ENCODE assay signal across 1 cellular context in the genomic region with DNA sequence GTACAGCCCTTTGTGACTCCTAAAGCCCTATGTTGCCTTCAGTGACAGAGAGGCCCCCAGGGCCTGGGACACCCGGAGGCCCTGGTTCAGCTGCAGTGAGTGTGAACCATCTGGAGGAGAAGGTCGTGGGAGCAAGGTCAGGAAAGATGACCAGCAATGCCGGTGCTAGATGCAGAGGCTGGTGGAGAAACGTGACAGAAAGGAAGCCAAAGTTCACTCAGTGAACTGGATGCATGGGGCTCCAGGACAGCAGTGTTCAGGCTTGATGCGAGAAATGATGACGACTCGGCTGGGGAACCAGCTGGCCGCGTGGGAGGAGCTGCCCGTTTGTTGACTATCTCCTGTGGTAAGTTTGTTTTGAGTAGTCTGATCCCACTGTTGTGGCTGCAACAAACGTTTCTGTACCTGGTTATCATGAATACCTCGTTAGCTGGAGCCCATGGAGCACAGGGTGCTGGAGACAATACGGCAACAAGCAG.
A peak's percentile ranks its signal among the peaks of the same experiment; 100 is the strongest.
TF ChIP-seq lines count a peak whose summit lies in the region.

No MANE protein-coding gene starts in this region.

TF ChIP-seq in HepG2, 621 proteins besides CTCF, POLR2A, EP300 and RAD21 (continued from another document and continues in another):
- TF ChIP-seq, protein P1, sequence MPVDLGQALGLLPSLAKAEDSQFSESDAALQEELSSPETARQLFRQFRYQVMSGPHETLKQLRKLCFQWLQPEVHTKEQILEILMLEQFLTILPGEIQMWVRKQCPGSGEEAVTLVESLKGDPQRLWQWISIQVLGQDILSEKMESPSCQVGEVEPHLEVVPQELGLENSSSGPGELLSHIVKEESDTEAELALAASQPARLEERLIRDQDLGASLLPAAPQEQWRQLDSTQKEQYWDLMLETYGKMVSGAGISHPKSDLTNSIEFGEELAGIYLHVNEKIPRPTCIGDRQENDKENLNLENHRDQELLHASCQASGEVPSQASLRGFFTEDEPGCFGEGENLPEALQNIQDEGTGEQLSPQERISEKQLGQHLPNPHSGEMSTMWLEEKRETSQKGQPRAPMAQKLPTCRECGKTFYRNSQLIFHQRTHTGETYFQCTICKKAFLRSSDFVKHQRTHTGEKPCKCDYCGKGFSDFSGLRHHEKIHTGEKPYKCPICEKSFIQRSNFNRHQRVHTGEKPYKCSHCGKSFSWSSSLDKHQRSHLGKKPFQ (CRISPR knock-in tag; IDR thresholded peaks at IDR 0.05; ENCODE audit: insufficient replicate concordance): peak; percentile 89
- TF ChIP-seq ZNF543 (CRISPR knock-in tag; IDR thresholded peaks at IDR 0.05) (no peak), ZNF205 (CRISPR knock-in tag; IDR thresholded peaks at IDR 0.05) (no peak), HOXA7 (CRISPR knock-in tag; IDR thresholded peaks at IDR 0.05) (no peak), MED8 (CRISPR knock-in tag; IDR thresholded peaks at IDR 0.05; ENCODE audit: insufficient replicate concordance) (no peak), CBX1 (IDR thresholded peaks at IDR 0.05; ENCODE audit: low read depth) (no peak), AKAP8 (CRISPR knock-in tag; IDR thresholded peaks at IDR 0.05) (no peak), ZFYVE20 (CRISPR knock-in tag; IDR thresholded peaks at IDR 0.05; ENCODE audit: borderline replicate concordance, low read depth) (no peak), ZNF333 (CRISPR knock-in tag; IDR thresholded peaks at IDR 0.05; ENCODE audit: borderline replicate concordance) (no peak), ZSCAN20 (CRISPR knock-in tag; IDR thresholded peaks at IDR 0.05; ENCODE audit: borderline replicate concordance) (no peak), KAT2B (IDR thresholded peaks at IDR 0.05; ENCODE audit: borderline replicate concordance, low read depth, low read length) (no peak), MAFG (CRISPR knock-in tag; IDR thresholded peaks at IDR 0.05) (no peak), ZNF878 (CRISPR knock-in tag; IDR thresholded peaks at IDR 0.05) (no peak), ZNF589 (CRISPR knock-in tag; conservative IDR thresholded peaks at IDR 0.05) (no peak), FOSL2 (CRISPR knock-in tag; IDR thresholded peaks at IDR 0.05) (peak; percentile 58), TCF12 (IDR thresholded peaks at IDR 0.05) (no peak), TCF12 (CRISPR knock-in tag; IDR thresholded peaks at IDR 0.05) (no peak), ZNF569 (CRISPR knock-in tag; IDR thresholded peaks at IDR 0.05; ENCODE audit: borderline replicate concordance) (no peak), ZNF343 (CRISPR knock-in tag; IDR thresholded peaks at IDR 0.05) (no peak), CREB1 (IDR thresholded peaks at IDR 0.05) (peak; percentile 70), CREB1 (CRISPR knock-in tag; IDR thresholded peaks at IDR 0.05) (no peak), MED1 (CRISPR knock-in tag; IDR thresholded peaks at IDR 0.05) (peak; percentile 70), ESRRA (CRISPR knock-in tag; IDR thresholded peaks at IDR 0.05; ENCODE audit: low read depth) (peak; percentile 92), MAFK (conservative IDR thresholded peaks at IDR 0.05 in 1 of 2, IDR thresholded peaks at IDR 0.05 in 1 of 2; ENCODE audit: low read length in 2 of 2) (no peak), SALL2 (CRISPR knock-in tag; IDR thresholded peaks at IDR 0.05) (no peak; the same call in 1 of the 2 replicates), JUND (CRISPR knock-in tag; IDR thresholded peaks at IDR 0.05) (no peak), NFKB2 (CRISPR knock-in tag; IDR thresholded peaks at IDR 0.05; ENCODE audit: borderline replicate concordance) (no peak), CHCHD3 (CRISPR knock-in tag; IDR thresholded peaks at IDR 0.05) (no peak), KLF12 (CRISPR knock-in tag; IDR thresholded peaks at IDR 0.05; ENCODE audit: borderline replicate concordance) (no peak), ZFP90 (CRISPR knock-in tag; IDR thresholded peaks at IDR 0.05; ENCODE audit: borderline replicate concordance) (no peak; the same call in 1 of the 2 replicates), NR2F6 (IDR thresholded peaks at IDR 0.05) (no peak), NR2F6 (CRISPR knock-in tag; IDR thresholded peaks at IDR 0.05) (peak; percentile 83)
- TF ChIP-seq, protein P2, sequence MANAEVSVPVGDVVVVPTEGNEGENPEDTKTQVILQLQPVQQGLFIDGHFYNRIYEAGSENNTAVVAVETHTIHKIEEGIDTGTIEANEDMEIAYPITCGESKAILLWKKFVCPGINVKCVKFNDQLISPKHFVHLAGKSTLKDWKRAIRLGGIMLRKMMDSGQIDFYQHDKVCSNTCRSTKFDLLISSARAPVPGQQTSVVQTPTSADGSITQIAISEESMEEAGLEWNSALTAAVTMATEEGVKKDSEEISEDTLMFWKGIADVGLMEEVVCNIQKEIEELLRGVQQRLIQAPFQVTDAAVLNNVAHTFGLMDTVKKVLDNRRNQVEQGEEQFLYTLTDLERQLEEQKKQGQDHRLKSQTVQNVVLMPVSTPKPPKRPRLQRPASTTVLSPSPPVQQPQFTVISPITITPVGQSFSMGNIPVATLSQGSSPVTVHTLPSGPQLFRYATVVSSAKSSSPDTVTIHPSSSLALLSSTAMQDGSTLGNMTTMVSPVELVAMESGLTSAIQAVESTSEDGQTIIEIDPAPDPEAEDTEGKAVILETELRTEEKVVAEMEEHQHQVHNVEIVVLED (CRISPR knock-in tag; IDR thresholded peaks at IDR 0.05; ENCODE audit: borderline replicate concordance): no peak
- TF ChIP-seq, protein P3, sequence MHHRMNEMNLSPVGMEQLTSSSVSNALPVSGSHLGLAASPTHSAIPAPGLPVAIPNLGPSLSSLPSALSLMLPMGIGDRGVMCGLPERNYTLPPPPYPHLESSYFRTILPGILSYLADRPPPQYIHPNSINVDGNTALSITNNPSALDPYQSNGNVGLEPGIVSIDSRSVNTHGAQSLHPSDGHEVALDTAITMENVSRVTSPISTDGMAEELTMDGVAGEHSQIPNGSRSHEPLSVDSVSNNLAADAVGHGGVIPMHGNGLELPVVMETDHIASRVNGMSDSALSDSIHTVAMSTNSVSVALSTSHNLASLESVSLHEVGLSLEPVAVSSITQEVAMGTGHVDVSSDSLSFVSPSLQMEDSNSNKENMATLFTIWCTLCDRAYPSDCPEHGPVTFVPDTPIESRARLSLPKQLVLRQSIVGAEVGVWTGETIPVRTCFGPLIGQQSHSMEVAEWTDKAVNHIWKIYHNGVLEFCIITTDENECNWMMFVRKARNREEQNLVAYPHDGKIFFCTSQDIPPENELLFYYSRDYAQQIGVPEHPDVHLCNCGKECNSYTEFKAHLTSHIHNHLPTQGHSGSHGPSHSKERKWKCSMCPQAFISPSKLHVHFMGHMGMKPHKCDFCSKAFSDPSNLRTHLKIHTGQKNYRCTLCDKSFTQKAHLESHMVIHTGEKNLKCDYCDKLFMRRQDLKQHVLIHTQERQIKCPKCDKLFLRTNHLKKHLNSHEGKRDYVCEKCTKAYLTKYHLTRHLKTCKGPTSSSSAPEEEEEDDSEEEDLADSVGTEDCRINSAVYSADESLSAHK (CRISPR knock-in tag; IDR thresholded peaks at IDR 0.05; ENCODE audit: borderline replicate concordance): no peak
- TF ChIP-seq, protein P4, sequence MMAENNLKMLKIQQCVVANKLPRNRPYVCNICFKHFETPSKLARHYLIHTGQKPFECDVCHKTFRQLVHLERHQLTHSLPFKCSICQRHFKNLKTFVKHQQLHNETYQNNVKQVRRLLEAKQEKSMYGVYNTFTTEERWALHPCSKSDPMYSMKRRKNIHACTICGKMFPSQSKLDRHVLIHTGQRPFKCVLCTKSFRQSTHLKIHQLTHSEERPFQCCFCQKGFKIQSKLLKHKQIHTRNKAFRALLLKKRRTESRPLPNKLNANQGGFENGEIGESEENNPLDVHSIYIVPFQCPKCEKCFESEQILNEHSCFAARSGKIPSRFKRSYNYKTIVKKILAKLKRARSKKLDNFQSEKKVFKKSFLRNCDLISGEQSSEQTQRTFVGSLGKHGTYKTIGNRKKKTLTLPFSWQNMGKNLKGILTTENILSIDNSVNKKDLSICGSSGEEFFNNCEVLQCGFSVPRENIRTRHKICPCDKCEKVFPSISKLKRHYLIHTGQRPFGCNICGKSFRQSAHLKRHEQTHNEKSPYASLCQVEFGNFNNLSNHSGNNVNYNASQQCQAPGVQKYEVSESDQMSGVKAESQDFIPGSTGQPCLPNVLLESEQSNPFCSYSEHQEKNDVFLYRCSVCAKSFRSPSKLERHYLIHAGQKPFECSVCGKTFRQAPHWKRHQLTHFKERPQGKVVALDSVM (CRISPR knock-in tag; IDR thresholded peaks at IDR 0.05): no peak
- TF ChIP-seq, protein P5, sequence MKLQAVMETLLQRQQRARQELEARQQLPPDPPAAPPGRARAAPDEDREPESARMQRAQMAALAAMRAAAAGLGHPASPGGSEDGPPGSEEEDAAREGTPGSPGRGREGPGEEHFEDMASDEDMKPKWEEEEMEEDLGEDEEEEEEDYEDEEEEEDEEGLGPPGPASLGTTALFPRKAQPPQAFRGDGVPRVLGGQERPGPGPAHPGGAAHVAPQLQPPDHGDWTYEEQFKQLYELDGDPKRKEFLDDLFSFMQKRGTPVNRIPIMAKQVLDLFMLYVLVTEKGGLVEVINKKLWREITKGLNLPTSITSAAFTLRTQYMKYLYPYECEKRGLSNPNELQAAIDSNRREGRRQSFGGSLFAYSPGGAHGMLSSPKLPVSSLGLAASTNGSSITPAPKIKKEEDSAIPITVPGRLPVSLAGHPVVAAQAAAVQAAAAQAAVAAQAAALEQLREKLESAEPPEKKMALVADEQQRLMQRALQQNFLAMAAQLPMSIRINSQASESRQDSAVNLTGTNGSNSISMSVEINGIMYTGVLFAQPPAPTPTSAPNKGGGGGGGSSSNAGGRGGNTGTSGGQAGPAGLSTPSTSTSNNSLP (IDR thresholded peaks at IDR 0.05; ENCODE audit: low read depth, low read length): no peak
- TF ChIP-seq, protein P6, sequence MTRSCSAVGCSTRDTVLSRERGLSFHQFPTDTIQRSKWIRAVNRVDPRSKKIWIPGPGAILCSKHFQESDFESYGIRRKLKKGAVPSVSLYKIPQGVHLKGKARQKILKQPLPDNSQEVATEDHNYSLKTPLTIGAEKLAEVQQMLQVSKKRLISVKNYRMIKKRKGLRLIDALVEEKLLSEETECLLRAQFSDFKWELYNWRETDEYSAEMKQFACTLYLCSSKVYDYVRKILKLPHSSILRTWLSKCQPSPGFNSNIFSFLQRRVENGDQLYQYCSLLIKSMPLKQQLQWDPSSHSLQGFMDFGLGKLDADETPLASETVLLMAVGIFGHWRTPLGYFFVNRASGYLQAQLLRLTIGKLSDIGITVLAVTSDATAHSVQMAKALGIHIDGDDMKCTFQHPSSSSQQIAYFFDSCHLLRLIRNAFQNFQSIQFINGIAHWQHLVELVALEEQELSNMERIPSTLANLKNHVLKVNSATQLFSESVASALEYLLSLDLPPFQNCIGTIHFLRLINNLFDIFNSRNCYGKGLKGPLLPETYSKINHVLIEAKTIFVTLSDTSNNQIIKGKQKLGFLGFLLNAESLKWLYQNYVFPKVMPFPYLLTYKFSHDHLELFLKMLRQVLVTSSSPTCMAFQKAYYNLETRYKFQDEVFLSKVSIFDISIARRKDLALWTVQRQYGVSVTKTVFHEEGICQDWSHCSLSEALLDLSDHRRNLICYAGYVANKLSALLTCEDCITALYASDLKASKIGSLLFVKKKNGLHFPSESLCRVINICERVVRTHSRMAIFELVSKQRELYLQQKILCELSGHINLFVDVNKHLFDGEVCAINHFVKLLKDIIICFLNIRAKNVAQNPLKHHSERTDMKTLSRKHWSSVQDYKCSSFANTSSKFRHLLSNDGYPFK (CRISPR knock-in tag; IDR thresholded peaks at IDR 0.05; ENCODE audit: borderline replicate concordance): no peak
- TF ChIP-seq, protein P7, sequence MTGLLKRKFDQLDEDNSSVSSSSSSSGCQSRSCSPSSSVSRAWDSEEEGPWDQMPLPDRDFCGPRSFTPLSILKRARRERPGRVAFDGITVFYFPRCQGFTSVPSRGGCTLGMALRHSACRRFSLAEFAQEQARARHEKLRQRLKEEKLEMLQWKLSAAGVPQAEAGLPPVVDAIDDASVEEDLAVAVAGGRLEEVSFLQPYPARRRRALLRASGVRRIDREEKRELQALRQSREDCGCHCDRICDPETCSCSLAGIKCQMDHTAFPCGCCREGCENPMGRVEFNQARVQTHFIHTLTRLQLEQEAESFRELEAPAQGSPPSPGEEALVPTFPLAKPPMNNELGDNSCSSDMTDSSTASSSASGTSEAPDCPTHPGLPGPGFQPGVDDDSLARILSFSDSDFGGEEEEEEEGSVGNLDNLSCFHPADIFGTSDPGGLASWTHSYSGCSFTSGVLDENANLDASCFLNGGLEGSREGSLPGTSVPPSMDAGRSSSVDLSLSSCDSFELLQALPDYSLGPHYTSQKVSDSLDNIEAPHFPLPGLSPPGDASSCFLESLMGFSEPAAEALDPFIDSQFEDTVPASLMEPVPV (CRISPR knock-in tag; IDR thresholded peaks at IDR 0.05): no peak
